In the genomic region with DNA sequence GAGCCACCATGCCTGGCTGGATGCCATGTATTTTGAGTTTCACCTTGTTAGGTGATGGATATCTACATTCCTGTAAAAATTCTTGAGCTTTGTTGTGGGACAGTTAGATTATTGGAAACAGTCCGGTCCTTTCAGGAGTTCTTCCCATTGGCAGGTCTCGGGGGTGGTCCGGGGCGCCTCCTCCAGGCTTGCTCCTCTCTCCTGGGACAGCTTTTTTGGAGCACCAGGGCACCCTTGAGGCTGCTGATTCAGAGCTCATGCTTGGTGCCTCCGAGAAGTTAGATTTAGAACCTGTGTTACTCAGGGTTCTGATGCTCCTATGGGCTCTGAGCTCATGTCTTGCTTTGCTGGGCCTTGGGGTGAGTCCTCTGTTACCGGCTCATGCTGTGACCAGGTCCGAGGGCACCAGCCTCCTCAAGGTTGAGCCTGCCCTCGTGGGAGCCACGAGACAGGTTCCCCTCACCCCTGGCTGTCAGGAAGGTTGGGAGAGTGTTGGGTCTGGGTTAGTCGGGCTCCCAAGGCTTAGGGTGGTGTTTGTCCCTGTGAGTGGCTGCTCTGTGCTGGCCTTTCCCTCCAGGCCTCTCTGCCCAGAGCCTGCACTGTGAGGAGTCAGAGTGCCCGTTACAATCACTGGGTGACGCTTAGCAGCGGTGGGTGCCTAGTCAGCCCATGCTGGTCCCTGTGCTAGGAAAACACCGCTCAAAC, we compare ENCODE assay signal across 1 cellular context.
TF ChIP-seq lines count a peak whose summit lies in the region.

No MANE protein-coding gene starts in this region.

TF ChIP-seq in GM12878, 131 proteins besides CTCF, POLR2A, EP300 and RAD21:
- no peak for TF ChIP-seq SUPT20H (IDR thresholded peaks at IDR 0.05; ENCODE audit: borderline replicate concordance, control insufficient read depth, low read depth, low read length)
- TF ChIP-seq, protein P1, sequence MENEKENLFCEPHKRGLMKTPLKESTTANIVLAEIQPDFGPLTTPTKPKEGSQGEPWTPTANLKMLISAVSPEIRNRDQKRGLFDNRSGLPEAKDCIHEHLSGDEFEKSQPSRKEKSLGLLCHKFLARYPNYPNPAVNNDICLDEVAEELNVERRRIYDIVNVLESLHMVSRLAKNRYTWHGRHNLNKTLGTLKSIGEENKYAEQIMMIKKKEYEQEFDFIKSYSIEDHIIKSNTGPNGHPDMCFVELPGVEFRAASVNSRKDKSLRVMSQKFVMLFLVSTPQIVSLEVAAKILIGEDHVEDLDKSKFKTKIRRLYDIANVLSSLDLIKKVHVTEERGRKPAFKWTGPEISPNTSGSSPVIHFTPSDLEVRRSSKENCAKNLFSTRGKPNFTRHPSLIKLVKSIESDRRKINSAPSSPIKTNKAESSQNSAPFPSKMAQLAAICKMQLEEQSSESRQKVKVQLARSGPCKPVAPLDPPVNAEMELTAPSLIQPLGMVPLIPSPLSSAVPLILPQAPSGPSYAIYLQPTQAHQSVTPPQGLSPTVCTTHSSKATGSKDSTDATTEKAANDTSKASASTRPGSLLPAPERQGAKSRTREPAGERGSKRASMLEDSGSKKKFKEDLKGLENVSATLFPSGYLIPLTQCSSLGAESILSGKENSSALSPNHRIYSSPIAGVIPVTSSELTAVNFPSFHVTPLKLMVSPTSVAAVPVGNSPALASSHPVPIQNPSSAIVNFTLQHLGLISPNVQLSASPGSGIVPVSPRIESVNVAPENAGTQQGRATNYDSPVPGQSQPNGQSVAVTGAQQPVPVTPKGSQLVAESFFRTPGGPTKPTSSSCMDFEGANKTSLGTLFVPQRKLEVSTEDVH (IDR thresholded peaks at IDR 0.05; ENCODE audit: low read depth, partially characterized antibody) = no peak
- TF ChIP-seq MTA2 (IDR thresholded peaks at IDR 0.05; ENCODE audit: low read depth) = no peak
- no peak for TF ChIP-seq BCL11A (IDR thresholded peaks at IDR 0.05; ENCODE audit: low read depth, low read length)
- no peak for TF ChIP-seq CREM (IDR thresholded peaks at IDR 0.05; ENCODE audit: low read depth)
- no peak for TF ChIP-seq TCF7 (IDR thresholded peaks at IDR 0.05; ENCODE audit: borderline replicate concordance)
- no peak for TF ChIP-seq MYC (IDR thresholded peaks at IDR 0.05; ENCODE audit: insufficient read depth, insufficient read length, insufficient replicate concordance, low read length, severe bottlenecking)
- TF ChIP-seq SMARCA5 (IDR thresholded peaks at IDR 0.05) = no peak
- no peak for TF ChIP-seq MYB (IDR thresholded peaks at IDR 0.05; ENCODE audit: borderline replicate concordance, low read depth, low read length)
- TF ChIP-seq, protein P2, sequence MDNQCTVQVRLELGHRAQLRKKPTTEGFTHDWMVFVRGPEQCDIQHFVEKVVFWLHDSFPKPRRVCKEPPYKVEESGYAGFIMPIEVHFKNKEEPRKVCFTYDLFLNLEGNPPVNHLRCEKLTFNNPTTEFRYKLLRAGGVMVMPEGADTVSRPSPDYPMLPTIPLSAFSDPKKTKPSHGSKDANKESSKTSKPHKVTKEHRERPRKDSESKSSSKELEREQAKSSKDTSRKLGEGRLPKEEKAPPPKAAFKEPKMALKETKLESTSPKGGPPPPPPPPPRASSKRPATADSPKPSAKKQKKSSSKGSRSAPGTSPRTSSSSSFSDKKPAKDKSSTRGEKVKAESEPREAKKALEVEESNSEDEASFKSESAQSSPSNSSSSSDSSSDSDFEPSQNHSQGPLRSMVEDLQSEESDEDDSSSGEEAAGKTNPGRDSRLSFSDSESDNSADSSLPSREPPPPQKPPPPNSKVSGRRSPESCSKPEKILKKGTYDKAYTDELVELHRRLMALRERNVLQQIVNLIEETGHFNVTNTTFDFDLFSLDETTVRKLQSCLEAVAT (IDR thresholded peaks at IDR 0.05) = no peak
- no peak for TF ChIP-seq FOXK2 (IDR thresholded peaks at IDR 0.05)
